Comparison of ENCODE assay signal across 2 cellular contexts in the genomic region with DNA sequence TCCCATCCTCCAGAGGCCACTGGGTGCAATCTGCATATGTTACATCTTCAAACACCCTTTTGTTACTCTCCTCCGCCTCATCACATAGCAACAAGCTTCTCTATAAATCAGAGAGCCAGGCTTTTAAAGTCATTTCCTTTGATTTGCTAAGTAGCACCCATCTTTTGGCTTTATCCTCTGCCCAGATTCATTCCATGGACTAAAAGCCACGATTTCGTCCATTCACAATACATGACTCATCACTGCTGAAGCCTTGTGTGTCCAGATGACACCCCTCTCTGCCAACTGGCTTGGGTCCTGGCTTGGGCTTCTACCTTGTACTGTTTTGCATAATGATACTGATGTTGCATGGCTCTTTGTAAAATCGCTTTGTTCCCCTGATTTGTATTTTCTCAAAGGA.
TF ChIP-seq lines count a peak whose summit lies in the region.

No MANE protein-coding gene starts in this region.

TF ChIP-seq in SK-N-SH, 30 proteins besides CTCF, POLR2A, EP300 and RAD21:
- TF ChIP-seq FOXJ3 (CRISPR knock-in tag; IDR thresholded peaks at IDR 0.05), result no peak
- TF ChIP-seq, protein P1, sequence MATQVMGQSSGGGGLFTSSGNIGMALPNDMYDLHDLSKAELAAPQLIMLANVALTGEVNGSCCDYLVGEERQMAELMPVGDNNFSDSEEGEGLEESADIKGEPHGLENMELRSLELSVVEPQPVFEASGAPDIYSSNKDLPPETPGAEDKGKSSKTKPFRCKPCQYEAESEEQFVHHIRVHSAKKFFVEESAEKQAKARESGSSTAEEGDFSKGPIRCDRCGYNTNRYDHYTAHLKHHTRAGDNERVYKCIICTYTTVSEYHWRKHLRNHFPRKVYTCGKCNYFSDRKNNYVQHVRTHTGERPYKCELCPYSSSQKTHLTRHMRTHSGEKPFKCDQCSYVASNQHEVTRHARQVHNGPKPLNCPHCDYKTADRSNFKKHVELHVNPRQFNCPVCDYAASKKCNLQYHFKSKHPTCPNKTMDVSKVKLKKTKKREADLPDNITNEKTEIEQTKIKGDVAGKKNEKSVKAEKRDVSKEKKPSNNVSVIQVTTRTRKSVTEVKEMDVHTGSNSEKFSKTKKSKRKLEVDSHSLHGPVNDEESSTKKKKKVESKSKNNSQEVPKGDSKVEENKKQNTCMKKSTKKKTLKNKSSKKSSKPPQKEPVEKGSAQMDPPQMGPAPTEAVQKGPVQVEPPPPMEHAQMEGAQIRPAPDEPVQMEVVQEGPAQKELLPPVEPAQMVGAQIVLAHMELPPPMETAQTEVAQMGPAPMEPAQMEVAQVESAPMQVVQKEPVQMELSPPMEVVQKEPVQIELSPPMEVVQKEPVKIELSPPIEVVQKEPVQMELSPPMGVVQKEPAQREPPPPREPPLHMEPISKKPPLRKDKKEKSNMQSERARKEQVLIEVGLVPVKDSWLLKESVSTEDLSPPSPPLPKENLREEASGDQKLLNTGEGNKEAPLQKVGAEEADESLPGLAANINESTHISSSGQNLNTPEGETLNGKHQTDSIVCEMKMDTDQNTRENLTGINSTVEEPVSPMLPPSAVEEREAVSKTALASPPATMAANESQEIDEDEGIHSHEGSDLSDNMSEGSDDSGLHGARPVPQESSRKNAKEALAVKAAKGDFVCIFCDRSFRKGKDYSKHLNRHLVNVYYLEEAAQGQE (IDR thresholded peaks at IDR 0.05; ENCODE audit: low read depth, low read length), result no peak
- TF ChIP-seq MXI1 (IDR thresholded peaks at IDR 0.05; ENCODE audit: low read depth, low read length), result no peak
- TF ChIP-seq FOSL2 (IDR thresholded peaks at IDR 0.05; ENCODE audit: borderline replicate concordance, low read depth), result peak; percentile 34; the same call in 1 of the 2 replicates
- TF ChIP-seq SIN3A (IDR thresholded peaks at IDR 0.05; ENCODE audit: borderline replicate concordance, low read depth, low read length), result no peak

TF ChIP-seq in SK-N-SH treated with all-trans-retinoic acid at 6 μM for 48 hours, 23 proteins besides CTCF, POLR2A, EP300 and RAD21:
- no peak for TF ChIP-seq TOX (CRISPR knock-in tag; IDR thresholded peaks at IDR 0.05; ENCODE audit: borderline replicate concordance)
- TF ChIP-seq ISL1 (CRISPR knock-in tag; IDR thresholded peaks at IDR 0.05), result no peak
TF ChIP-seq in SK-N-SH treated with all-trans-retinoic acid at 6 μM for 48 hours: peak in this region for 0.
